19 cellular contexts compared by ENCODE assay signal in the genomic region with DNA sequence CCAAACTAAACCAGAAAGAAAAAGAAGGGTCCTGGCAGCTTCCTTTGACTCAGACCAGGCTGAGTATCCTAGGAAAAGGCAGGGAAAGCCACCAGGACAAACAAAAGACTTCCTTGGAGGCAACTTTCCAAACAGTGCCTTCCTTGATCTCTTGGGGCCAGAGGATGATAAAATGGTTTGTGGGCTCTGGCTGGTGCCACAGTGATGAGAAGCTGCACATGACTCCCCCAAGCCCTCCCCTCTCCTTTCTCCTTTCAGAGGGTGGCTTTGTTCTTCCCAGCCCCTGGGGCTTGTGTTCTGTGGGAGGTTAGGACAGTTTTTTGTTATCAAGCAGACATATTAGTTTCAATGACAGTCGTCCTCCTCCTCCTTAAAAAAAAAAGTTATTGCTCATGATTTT.
"Had no signal": no experiment of that assay in that cellular context is flagged by ENCODE, and none has a peak within 500 bp of the region (broad histone marks: within the 10 kb centered on the region; RNA-seq: fewer than 3 reads in every experiment).

No MANE protein-coding gene starts in this region.

- H3K4me2 ChIP-seq: hepatocyte had no signal

- H3K27ac ChIP-seq: ascending aorta, breast epithelium, hepatocyte, left lung, pancreas, stomach, thyroid gland, uterus had no signal

- H3K27ac Mint-ChIP-seq: activated naive CD4-positive, alpha-beta T cell treated with anti-CD3 and anti-CD28 coated beads, Interleukin-2, amount 10 ng/mL, durations not matched to agents 7 days and 5 days; activated T-helper 17 cell treated with anti-CD3 and anti-CD28 coated beads, Interleukin-2, amount 50 U/mL, for 72 hours; dendritic cell treated with granulocyte-macrophage colony-stimulating factor and Interleukin-4, amounts not matched to agents 40 ng/mL and 50 ng/mL, for 4 days; memory B cell had no signal

- H3K4me3 ChIP-seq: ascending aorta, breast epithelium, hepatocyte, left lung, pancreas, stomach, thyroid gland, uterus had no signal

- H3K36me3 Mint-ChIP-seq: activated naive CD4-positive, alpha-beta T cell treated with anti-CD3 and anti-CD28 coated beads, Interleukin-2, amount 10 ng/mL, durations not matched to agents 7 days and 5 days; memory B cell had no signal

- H3K79me2 ChIP-seq: hepatocyte had no signal

- H3K9me3 Mint-ChIP-seq: activated naive CD4-positive, alpha-beta T cell treated with anti-CD3 and anti-CD28 coated beads, Interleukin-2, amount 10 ng/mL, durations not matched to agents 7 days and 5 days; activated T-helper 17 cell treated with anti-CD3 and anti-CD28 coated beads, Interleukin-2, amount 50 U/mL, for 72 hours; dendritic cell treated with granulocyte-macrophage colony-stimulating factor and Interleukin-4, amounts not matched to agents 40 ng/mL and 50 ng/mL, for 4 days had no signal

- H3K9me3 ChIP-seq: ascending aorta, breast epithelium, left lung, pancreas, stomach, thyroid gland, uterus had no signal

- H3K27me3 ChIP-seq: ascending aorta, hepatocyte, left lung, pancreas, thyroid gland, uterus had no signal

- H3K4me3 Mint-ChIP-seq: activated naive CD4-positive, alpha-beta T cell treated with anti-CD3 and anti-CD28 coated beads, Interleukin-2, amount 10 ng/mL, durations not matched to agents 7 days and 5 days; activated T-helper 17 cell treated with anti-CD3 and anti-CD28 coated beads, Interleukin-2, amount 50 U/mL, for 72 hours; dendritic cell treated with granulocyte-macrophage colony-stimulating factor and Interleukin-4, amounts not matched to agents 40 ng/mL and 50 ng/mL, for 4 days; memory B cell had no signal

- DNase-seq: activated CD4-positive, alpha-beta T cell treated with anti-CD3 and anti-CD28 coated beads for 1 hour; activated CD4-positive, alpha-beta T cell treated with anti-CD3 and anti-CD28 coated beads, Interleukin-2, amount 50 U/mL, for 4 hours; activated naive CD4-positive, alpha-beta T cell treated with anti-CD3 and anti-CD28 coated beads, Interleukin-2, amount 10 ng/mL, durations not matched to agents 7 days and 5 days; erythroblast; kidney; left lung; pancreas; stimulated activated CD4-positive, alpha-beta T cell treated with anti-CD3 and anti-CD28 coated beads, Interleukin-1b, Interleukin-23, amount 100 ng/mL, for 48 hours; stomach; T-helper 1 cell; T1000; thyroid gland; uterus had no signal

- H2AFZ ChIP-seq: hepatocyte had no signal

- H3K4me1 ChIP-seq: ascending aorta, breast epithelium, left lung, pancreas, stomach, thyroid gland, uterus had no signal

- H3K36me3 ChIP-seq: ascending aorta, breast epithelium, left lung, pancreas, stomach, thyroid gland, uterus had no signal

- H3K4me1 Mint-ChIP-seq: activated naive CD4-positive, alpha-beta T cell treated with anti-CD3 and anti-CD28 coated beads, Interleukin-2, amount 10 ng/mL, durations not matched to agents 7 days and 5 days; activated T-helper 17 cell treated with anti-CD3 and anti-CD28 coated beads, Interleukin-2, amount 50 U/mL, for 72 hours had no signal
